In genomic region chr12:19759229-19759628, GRCh38 we compare ENCODE assay signal across 17 cellular contexts.
DNase-seq lines count a peak whose midpoint lies in the region; ATAC-seq, FAIRE-seq and TF ChIP-seq lines count a peak whose summit lies in the region.
"Had no signal": no experiment of that assay in that cellular context is flagged by ENCODE, and none has a peak within 500 bp of the region (broad histone marks: within the 10 kb centered on the region; RNA-seq: fewer than 3 reads in every experiment).

No MANE protein-coding gene starts in this region.

- H3K9me3 ChIP-seq in A549 (no peaks in the 10 kb centered on the region), astrocyte (ENCODE audit: insufficient read depth, low read depth, low read length) (no peaks in the 10 kb centered on the region), small intestine (ENCODE audit: control insufficient read depth, low read depth) (no peaks in the 10 kb centered on the region), OCI-LY7 (ENCODE audit: low read length) (no peaks in the 10 kb centered on the region), left ventricle myocardium inferior (replicated peaks) (no peaks in the 10 kb centered on the region)
- H3K9me3 ChIP-seq: mucosa of descending colon had no signal

- H3K36me3 Mint-ChIP-seq in HFFc6 (ENCODE audit: low read depth) (0 out of 2 replicates have a peak, but pooled peaks cover 4% of the 10 kb centered on the region), astrocyte (ENCODE audit: low read depth, unreplicated experiment) (no peaks in the 10 kb centered on the region)

- TF ChIP-seq POLR2A in A549 (IDR thresholded peaks at IDR 0.05; ENCODE audit: low read length) = no peak

- POLR2A ChIA-PET in A549 (lab: Yijun Ruan, JAX) = no interaction called here
- POLR2A ChIA-PET in OCI-LY7 (lab: Charles Lee) = no interaction called here

- H3K9me3 Mint-ChIP-seq in HFFc6 (no peaks in the 10 kb centered on the region), astrocyte (ENCODE audit: unreplicated experiment) (no peaks in the 10 kb centered on the region)
- H3K9me3 Mint-ChIP-seq: central memory CD8-positive, alpha-beta T cell had no signal

- no TSS peak for BruUV-seq in OCI-LY7 (replicated peaks; lab: Mats Ljungman, UMichigan)

- no peak for TF ChIP-seq RAD21 in A549 (conservative IDR thresholded peaks at IDR 0.05 in 1 of 2, IDR thresholded peaks at IDR 0.05 in 1 of 2)

- peak overlapping the region; percentile 67 for H3K27ac Mint-ChIP-seq in HFFc6
- peak overlapping the region; percentile 26 for H3K27ac Mint-ChIP-seq in astrocyte (ENCODE audit: unreplicated experiment)

- H3K27me3 Mint-ChIP-seq in HFFc6 (ENCODE audit: insufficient read depth) (peaks cover 5% of the 10 kb centered on the region; the same call in 1 of the 2 replicates), astrocyte (ENCODE audit: low read depth, unreplicated experiment) (no peaks in the 10 kb centered on the region)

- H3K4me3 Mint-ChIP-seq in HFFc6 = no peak overlapping the region
- H3K4me3 Mint-ChIP-seq in astrocyte (ENCODE audit: unreplicated experiment) = no peak overlapping the region
- H3K4me3 Mint-ChIP-seq: central memory CD8-positive, alpha-beta T cell had no signal

- H3K4me1 ChIP-seq in A549 (peaks cover 11% of the 10 kb centered on the region; the same call in 2 of the 3 replicates), astrocyte (ENCODE audit: insufficient read depth, low read length) (peaks cover 9% of the 10 kb centered on the region), small intestine (ENCODE audit: control insufficient read depth in 2 of 2, insufficient read depth in 1 of 2, low read depth in 1 of 2, low read length in 1 of 2) (no peaks in the 10 kb centered on the region), OCI-LY7 (ENCODE audit: insufficient read depth, low read length, poor library complexity, severe bottlenecking) (no peaks in the 10 kb centered on the region), left ventricle myocardium inferior (peaks cover 11% of the 10 kb centered on the region)
- H3K4me1 ChIP-seq: SJCRH30 had no signal

- H3K4me3 ChIP-seq in A549 (no peak overlapping the region), astrocyte (ENCODE audit: insufficient read depth, low read depth, low read length) (no peak overlapping the region), fibroblast of the aortic adventitia (ENCODE audit: low read depth, low read length) (no peak overlapping the region), small intestine (ENCODE audit: low read depth in 1 of 2, low read length in 2 of 2) (no peak overlapping the region), OCI-LY7 (ENCODE audit: low read depth, low read length, poor library complexity, severe bottlenecking) (no peak overlapping the region), left ventricle myocardium inferior (no peak overlapping the region)
- H3K4me3 ChIP-seq: mucosa of descending colon, SJCRH30 had no signal

- ATAC-seq in A549 = no peak
- no peak for ATAC-seq in GM19395 (IDR thresholded peaks at IDR 0.05; ENCODE audit: unreplicated experiment)
- ATAC-seq: mucosa of descending colon had no signal

- no peak for TF ChIP-seq CTCF in A549 (IDR thresholded peaks at IDR 0.05)
- TF ChIP-seq CTCF in HFFc6 (IDR thresholded peaks at IDR 0.05) = no peak
- no peak for TF ChIP-seq CTCF in astrocyte (IDR thresholded peaks at IDR 0.05; ENCODE audit: insufficient read depth, low read depth, low read length)
- no peak for TF ChIP-seq CTCF in fibroblast of the aortic adventitia (IDR thresholded peaks at IDR 0.05; ENCODE audit: insufficient read depth, low read length)
- no peak for TF ChIP-seq CTCF in OCI-LY7 (conservative IDR thresholded peaks at IDR 0.05; ENCODE audit: low read length)
- no peak for TF ChIP-seq CTCF in left ventricle myocardium inferior (IDR thresholded peaks at IDR 0.05; ENCODE audit: borderline replicate concordance)

- DNase-seq in A549 (ENCODE audit: low read depth in 1 of 2, low spot score in 1 of 2) = peak in 1 of 2 experiments; percentile 29
- DNase-seq in HFFc6 = peak; percentile 32
- peak; percentile 90 for DNase-seq in astrocyte (ENCODE audit: low read depth)
- DNase-seq in fibroblast of the aortic adventitia (ENCODE audit: low read depth) = peak; percentile 92
- no peak for DNase-seq in small intestine
- no peak for DNase-seq in OCI-LY7 (ENCODE audit: low spot score)
- DNase-seq in left ventricle myocardium inferior = no peak
- DNase-seq: activated CD8-positive, alpha-beta memory T cell treated with anti-CD3 and anti-CD28 coated beads for 24 hours; DMS 273 treated with DMSO at 0.1 percent for 48 hours; KBM-7; mucosa of descending colon; NCI-H187; SJCRH30; stimulated activated CD4-positive, alpha-beta T cell treated with anti-CD3 and anti-CD28 coated beads, Interleukin-1b, Interleukin-23, amount 100 ng/mL, for 48 hours; trophoblast cell had no signal

- intact Hi-C loops in OCI-LY7 (cut with micrococcal nuclease; ENCODE audit: unreplicated experiment) (loop anchor here (5.0 to 10.0 kb wide), 2 partner anchors 136 to 463 kb away; no protein-coding TSS in a partner anchor), left ventricle myocardium inferior (cut with micrococcal nuclease) (loop anchor here (10.0 kb wide), 1 partner anchor 466 kb away; no protein-coding TSS in a partner anchor)

- H3K27me3 ChIP-seq in astrocyte (ENCODE audit: insufficient read depth, low read length) = no peaks in the 10 kb centered on the region
- no peaks in the 10 kb centered on the region for H3K27me3 ChIP-seq in small intestine (ENCODE audit: control insufficient read depth in 2 of 2, insufficient read depth in 2 of 2, low read length in 2 of 2)
- no peaks in the 10 kb centered on the region for H3K27me3 ChIP-seq in left ventricle myocardium inferior (ENCODE audit: low read depth)
- H3K27me3 ChIP-seq: SJCRH30 had no signal

- no peak for TF ChIP-seq EP300 in A549 (IDR thresholded peaks at IDR 0.05)

- H2AFZ ChIP-seq in astrocyte (ENCODE audit: low read depth, low read length) (no peak overlapping the region), OCI-LY7 (ENCODE audit: low read length) (no peak overlapping the region)

- H3K4me1 Mint-ChIP-seq in HFFc6 (ENCODE audit: low read depth) (peaks cover 40% of the 10 kb centered on the region), astrocyte (ENCODE audit: low read depth, unreplicated experiment) (peaks cover 29% of the 10 kb centered on the region)
- H3K4me1 Mint-ChIP-seq: central memory CD8-positive, alpha-beta T cell had no signal

- H3K9ac ChIP-seq in astrocyte (ENCODE audit: low read length) = no peak overlapping the region

- peak overlapping the region; percentile 19 to 79; a peak in 5 of 6 replicates for H3K27ac ChIP-seq in A549
- H3K27ac ChIP-seq in astrocyte (ENCODE audit: low read depth, low read length) = peak overlapping the region; percentile 44
- H3K27ac ChIP-seq in small intestine (ENCODE audit: low read depth in 1 of 2, low read length in 1 of 2) = no peak overlapping the region
- no peak overlapping the region for H3K27ac ChIP-seq in OCI-LY7 (ENCODE audit: low read depth, low read length, poor library complexity, severe bottlenecking)
- H3K27ac ChIP-seq in left ventricle myocardium inferior (replicated peaks) = no peak overlapping the region
- H3K27ac ChIP-seq: SJCRH30 had no signal

- CTCF ChIA-PET in A549 (lab: Yijun Ruan, JAX) (interaction anchor here (0.5 to 0.9 kb wide), 2 partner anchors 52 to 617 kb away, joined by 3 read pairs; no protein-coding TSS in a partner anchor), OCI-LY7 (lab: Charles Lee; ENCODE audit: unreplicated experiment) (no interaction called here)

- H3K79me2 ChIP-seq in astrocyte (ENCODE audit: insufficient read depth, low read length) (no peaks in the 10 kb centered on the region), OCI-LY7 (ENCODE audit: insufficient read depth, low read depth, low read length) (no peaks in the 10 kb centered on the region)

- H4K20me1 ChIP-seq in astrocyte (ENCODE audit: insufficient read depth, low read length) = no peaks in the 10 kb centered on the region
- H4K20me1 ChIP-seq in OCI-LY7 (ENCODE audit: insufficient read depth, low read length) = no peaks in the 10 kb centered on the region

- H3K9me2 ChIP-seq in OCI-LY7 (ENCODE audit: insufficient read depth, low read length) = no peaks in the 10 kb centered on the region

- FAIRE-seq in A549 (lab: Jason Lieb, UNC) (peak; percentile 85), astrocyte (lab: Jason Lieb, UNC) (no peak), small intestine (lab: Jason Lieb, UNC) (no peak)

- H3K36me3 ChIP-seq in astrocyte (ENCODE audit: insufficient read depth, low read length) (no peaks in the 10 kb centered on the region), small intestine (ENCODE audit: control insufficient read depth in 2 of 2, insufficient read depth in 2 of 2, low read length in 2 of 2) (no peaks in the 10 kb centered on the region), OCI-LY7 (ENCODE audit: insufficient read depth, low read length) (no peaks in the 10 kb centered on the region), left ventricle myocardium inferior (no peaks in the 10 kb centered on the region)
- H3K36me3 ChIP-seq: SJCRH30 had no signal

- H3K4me2 ChIP-seq in A549 (peak overlapping the region; percentile 11; the same call in 2 of the 3 replicates), astrocyte (ENCODE audit: low read length) (peak overlapping the region; percentile 32), OCI-LY7 (ENCODE audit: low read length) (no peak overlapping the region)

TF ChIP-seq in A549, 52 proteins besides CTCF, POLR2A, EP300 and RAD21:
- no peak for TF ChIP-seq FOSL2 (IDR thresholded peaks at IDR 0.05)
- TF ChIP-seq FOSL2 (CRISPR knock-in tag; IDR thresholded peaks at IDR 0.05) = peak; percentile 34; the same call in 1 of the 2 replicates
- TF ChIP-seq SMC3 (IDR thresholded peaks at IDR 0.05) = no peak
- TF ChIP-seq NFE2L2 (conservative IDR thresholded peaks at IDR 0.05; ENCODE audit: low read length) = peak; percentile 94
- peak; percentile 98 for TF ChIP-seq MAFK (IDR thresholded peaks at IDR 0.05; ENCODE audit: partially characterized antibody)

Comparison
In these comparisons a context has a peak if more than half of its experiments do, and no peak if none do; other contexts are left out.
1. DNase-seq: peak in HFFc6 (single experiment), astrocyte (single experiment) and fibroblast of the aortic adventitia (single experiment); none in small intestine (single experiment), OCI-LY7 (single experiment) and left ventricle myocardium inferior (single experiment).
2. H3K27ac ChIP-seq: peak in A549 (2 of 2) and astrocyte (single experiment); none in small intestine (0 of 2), OCI-LY7 (single experiment) and left ventricle myocardium inferior (single experiment).